ENCODE assay signal across 20 cellular contexts in the genomic region with DNA sequence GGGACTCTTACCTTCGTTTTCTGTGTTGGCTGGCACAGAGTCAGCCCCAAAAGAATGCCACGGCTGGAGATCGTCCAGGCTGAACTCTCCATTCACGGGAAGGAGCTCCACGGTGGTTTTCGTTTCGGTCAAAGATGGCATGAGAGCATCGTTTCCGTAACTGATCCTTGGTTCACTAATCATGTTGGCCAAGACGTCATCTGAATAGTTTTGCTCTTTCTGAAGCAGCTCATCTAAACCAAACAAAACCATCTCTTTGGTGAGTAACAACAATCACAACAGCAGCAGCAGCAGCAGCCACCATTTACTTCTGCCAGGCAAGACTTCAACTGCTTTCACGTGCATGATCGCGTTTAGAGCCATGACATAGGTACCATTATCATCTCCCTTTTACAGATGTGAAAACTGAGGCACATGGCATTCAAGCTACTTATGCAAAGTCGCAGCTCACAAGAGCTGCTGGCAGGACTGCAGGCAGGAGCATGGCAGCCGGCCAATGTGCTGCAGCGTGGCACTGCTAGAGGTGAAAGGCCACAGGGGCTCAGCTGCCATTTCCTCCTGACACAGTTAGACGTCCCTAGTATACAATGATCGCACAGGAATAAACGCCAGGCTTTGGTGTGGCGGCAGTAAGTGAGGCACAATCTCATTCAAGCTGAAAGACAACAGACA.
DNase-seq lines count a peak whose midpoint lies in the region; ATAC-seq, FAIRE-seq and TF ChIP-seq lines count a peak whose summit lies in the region.
"Had no signal": no experiment of that assay in that cellular context is flagged by ENCODE, and none has a peak within 500 bp of the region (broad histone marks: within the 10 kb centered on the region; RNA-seq: fewer than 3 reads in every experiment).

No MANE protein-coding gene starts in this region.

- H3K4me1 Mint-ChIP-seq in effector memory CD8-positive, alpha-beta T cell (ENCODE audit: low read depth in 2 of 2), result peaks cover 0 to 2% of the 10 kb centered on the region in 2 donors

- DNase-seq in Right ventricle myocardium inferior (ENCODE audit: missing footprints) (peak; percentile 69), right atrium auricular region (ENCODE audit: low spot score) (no peak), colonic mucosa (peak; percentile 75), lung microvascular endothelial cell (ENCODE audit: low read depth in 2 of 2) (peak; percentile 39 to 71), EL (no peak), frontal cortex (ENCODE audit: low spot score in 2 of 2) (no peak), GM13976 (ENCODE audit: low spot score) (no peak)
- no peak for DNase-seq in effector memory CD8-positive, alpha-beta T cell
- DNase-seq: ACHN; activated effector memory CD4-positive, alpha-beta T cell treated with Interleukin-2 at 50 U/mL for 16 hours; KG1; left cardiac atrium; NCI-H1105 treated with DMSO at 0.1 percent for 48 hours; NCI-H510A treated with DMSO at 0.1 percent for 48 hours; SIG-M5; stimulated activated naive CD4-positive, alpha-beta T cell treated with Interleukin-2 at 50 U/mL for 16 hours had no signal

- H3K9me3 ChIP-seq in right atrium auricular region (no peaks in the 10 kb centered on the region), colonic mucosa (no peaks in the 10 kb centered on the region)
- H3K9me3 ChIP-seq: HAP-1, heart left ventricle had no signal

- no peak for ATAC-seq in Right ventricle myocardium inferior
- no peak for ATAC-seq in effector memory CD8-positive, alpha-beta T cell (replicated peaks)

- H3K27ac Mint-ChIP-seq in effector memory CD8-positive, alpha-beta T cell, result no peak overlapping the region
- H3K27ac Mint-ChIP-seq: nephron had no signal

- in situ Hi-C loops in GM13976 (cut with MboI; ENCODE audit: low sequenced_read_pairs, unreplicated experiment), result no loop called here

- H3K4me3 ChIP-seq in right atrium auricular region (no peak overlapping the region), colonic mucosa (no peak overlapping the region)
- H3K4me3 ChIP-seq: HAP-1, heart left ventricle had no signal

- no peak overlapping the region for H3K4me3 Mint-ChIP-seq in effector memory CD8-positive, alpha-beta T cell
- H3K4me3 Mint-ChIP-seq: brain, nephron had no signal

- H3K27me3 Mint-ChIP-seq in effector memory CD8-positive, alpha-beta T cell, result peaks cover 7% of the 10 kb centered on the region in 2 donors
- H3K27me3 Mint-ChIP-seq: brain had no signal

- intact Hi-C loops in Right ventricle myocardium inferior (cut with DNase I) (no loop called here), colonic mucosa (cut with DNase I) (no loop called here)

- H3K27me3 ChIP-seq in right atrium auricular region (no peaks in the 10 kb centered on the region), colonic mucosa (no peaks in the 10 kb centered on the region)
- H3K27me3 ChIP-seq: heart left ventricle had no signal

- peak overlapping the region in 1 of 2 donors; percentile 72 for H3K9ac ChIP-seq in colonic mucosa (ENCODE audit: low read depth in 2 of 2, low read length in 2 of 2)

- peaks cover 0 to 24% of the 10 kb centered on the region in 2 donors for H3K4me1 ChIP-seq in right atrium auricular region
- peaks cover 3% of the 10 kb centered on the region for H3K4me1 ChIP-seq in colonic mucosa
- H3K4me1 ChIP-seq: HAP-1 had no signal

- TF ChIP-seq CTCF in right atrium auricular region (IDR thresholded peaks at IDR 0.05), result no peak
- no peak for TF ChIP-seq CTCF in colonic mucosa (IDR thresholded peaks at IDR 0.05)
- no peak for TF ChIP-seq CTCF in GM13976 (IDR thresholded peaks at IDR 0.05; ENCODE audit: borderline replicate concordance, control extremely low read depth, extremely low read depth, insufficient read depth, missing control alignments)

- FAIRE-seq in frontal cortex (lab: Jason Lieb, UNC), result no peak

- H3K9me3 Mint-ChIP-seq in effector memory CD8-positive, alpha-beta T cell, result no peaks in the 10 kb centered on the region
- H3K9me3 Mint-ChIP-seq: nephron had no signal

- H3K36me3 Mint-ChIP-seq in effector memory CD8-positive, alpha-beta T cell (ENCODE audit: insufficient read depth), result no peaks in the 10 kb centered on the region

- no peaks in the 10 kb centered on the region for H3K36me3 ChIP-seq in right atrium auricular region
- H3K36me3 ChIP-seq in colonic mucosa, result no peaks in the 10 kb centered on the region

- H3K27ac ChIP-seq in right atrium auricular region (no peak overlapping the region), colonic mucosa (peak overlapping the region; percentile 25)
- H3K27ac ChIP-seq: heart left ventricle had no signal

Comparison
In these comparisons a context has a peak if more than half of its experiments do, and no peak if none do; other contexts are left out.
1. DNase-seq: peak in Right ventricle myocardium inferior (single experiment), colonic mucosa (single experiment) and lung microvascular endothelial cell (2 of 2); none in right atrium auricular region (single experiment), effector memory CD8-positive, alpha-beta T cell (0 of 3), EL (single experiment), frontal cortex (0 of 2) and GM13976 (single experiment).